9 cellular contexts compared by ENCODE assay signal in genomic region chr7:128963327-128963757, GRCh38. TPM values are rescaled to one million over a fixed set of nuclear protein-coding genes. Genes with fewer than 3 reads are reported as not detected.
DNase-seq lines count a peak whose midpoint lies in the region; ATAC-seq and TF ChIP-seq lines count a peak whose summit lies in the region.
"Had no signal": no experiment of that assay in that cellular context is flagged by ENCODE, and none has a peak within 500 bp of the region (broad histone marks: within the 10 kb centered on the region; RNA-seq: fewer than 3 reads in every experiment).

No MANE protein-coding gene starts in this region.

- peaks cover 51% of the 10 kb centered on the region for H3K36me3 ChIP-seq in CD4-positive, alpha-beta memory T cell (ENCODE audit: insufficient read depth, low read length)
- H3K36me3 ChIP-seq in SJCRH30: peaks cover 71% of the 10 kb centered on the region

- peak overlapping the region in 5 of 7 donors; percentile 16 to 63 (median 54) for H3K27ac Mint-ChIP-seq in CD4-positive, alpha-beta memory T cell

- no peaks in the 10 kb centered on the region for H3K27me3 ChIP-seq in CD4-positive, alpha-beta memory T cell (ENCODE audit: insufficient read depth, low read length)
- no peaks in the 10 kb centered on the region for H3K27me3 ChIP-seq in SJCRH30

- H3K4me1 Mint-ChIP-seq in CD4-positive, alpha-beta memory T cell: peaks cover 0 to 5% (median 4%) of the 10 kb centered on the region in 4 donors

- CTCF ChIA-PET in CD4-positive, alpha-beta memory T cell (lab: Charles Lee; ENCODE audit: partially characterized antibody): interaction anchor here (1.3 kb wide), 1 partner anchor 22 kb away, joined by 3 read pairs; no protein-coding TSS in a partner anchor

- H3K9me3 ChIP-seq in CD4-positive, alpha-beta memory T cell (ENCODE audit: control insufficient read depth in 1 of 2, low read length in 2 of 2): no peaks in the 10 kb centered on the region
- H3K9me3 ChIP-seq in SJCRH30 (replicated peaks): no peaks in the 10 kb centered on the region

- DNase-seq in CD4-positive, alpha-beta memory T cell: peak in 1 of 5 donors; percentile 9
- DNase-seq in fibroblast of villous mesenchyme (ENCODE audit: low read depth): peak; percentile 13
- no peak for DNase-seq in NCI-H187 treated with DMSO at 0.1 percent for 48 hours (lab: John Stamatoyannopoulos, UW)
- no peak for DNase-seq in DMS79 (lab: John Stamatoyannopoulos, UW)
- DNase-seq in HuH-7.5 (ENCODE audit: low spot score): no peak
- DNase-seq in SJCRH30: no peak

- no peak overlapping the region for H3K27ac ChIP-seq in CD4-positive, alpha-beta memory T cell (ENCODE audit: low read depth, low read length)
- no peak overlapping the region for H3K27ac ChIP-seq in SJCRH30

- H3K27me3 Mint-ChIP-seq in CD4-positive, alpha-beta memory T cell: no peaks in the 10 kb centered on the region

- intact Hi-C loops in CD4-positive, alpha-beta memory T cell (cut with micrococcal nuclease): no loop called here

- peaks cover 5% of the 10 kb centered on the region for H3K4me1 ChIP-seq in CD4-positive, alpha-beta memory T cell (ENCODE audit: insufficient read depth, low read length)
- 0 out of 2 replicates have a peak, but pooled peaks cover 2% of the 10 kb centered on the region for H3K4me1 ChIP-seq in SJCRH30

- no peak overlapping the region for H3K4me3 Mint-ChIP-seq in CD4-positive, alpha-beta memory T cell

- POLR2A ChIA-PET in CD4-positive, alpha-beta memory T cell (lab: Charles Lee; ENCODE audit: partially characterized antibody): no interaction called here

- H3K9me3 Mint-ChIP-seq in CD4-positive, alpha-beta memory T cell: no peaks in the 10 kb centered on the region

- TF ChIP-seq CTCF in fibroblast of villous mesenchyme (IDR thresholded peaks at IDR 0.05; ENCODE audit: insufficient read depth, low read depth, low read length): no peak

- H3K36me3 Mint-ChIP-seq in CD4-positive, alpha-beta memory T cell: peaks cover 29 to 77% of the 10 kb centered on the region in 2 donors

- no peak overlapping the region for H3K4me3 ChIP-seq in CD4-positive, alpha-beta memory T cell (ENCODE audit: low read length in 2 of 2)
- H3K4me3 ChIP-seq in fibroblast of villous mesenchyme (ENCODE audit: low read depth, low read length): no peak overlapping the region
- no peak overlapping the region for H3K4me3 ChIP-seq in SJCRH30
- H3K4me3 ChIP-seq: lung had no signal

- peak; percentile 87 for ATAC-seq in GM19452 (IDR thresholded peaks at IDR 0.05; ENCODE audit: unreplicated experiment)
- peak; percentile 84 for ATAC-seq in HG03460 (IDR thresholded peaks at IDR 0.05; ENCODE audit: unreplicated experiment)

RNA-seq across cellular contexts. Expression of gene IRF5, which starts 25.6 kb away (rescaled TPM):
- 1 to 10 TPM; 7.2 to 9.1 TPM for total RNA-seq in CD4-positive, alpha-beta memory T cell
- 10 to 100 TPM; 14.4 to 27.8 TPM for polyA plus RNA-seq in CD4-positive, alpha-beta memory T cell
- under 0.01 TPM in 1 of 2 replicates, not detected in the other for total RNA-seq in fibroblast of villous mesenchyme
- total RNA-seq in SJCRH30 (2014; rRNA removed; shearing (Covaris generic)): 0.08 and 0.16 TPM in 2 replicates

RNA-seq across cellular contexts. Expression of gene KCP, which starts 52.8 kb away (rescaled TPM):
- total RNA-seq in CD4-positive, alpha-beta memory T cell: under 1 TPM; 0.39 to 0.55 TPM
- not detected for polyA plus RNA-seq in CD4-positive, alpha-beta memory T cell
- total RNA-seq in fibroblast of villous mesenchyme: under 0.01 TPM in 1 of 2 replicates, not detected in the other
- total RNA-seq in SJCRH30 (2014; rRNA removed; shearing (Covaris generic)): 0.20 and 0.38 TPM in 2 replicates
